ENCODE assay signal across 8 cellular contexts in the genomic region with DNA sequence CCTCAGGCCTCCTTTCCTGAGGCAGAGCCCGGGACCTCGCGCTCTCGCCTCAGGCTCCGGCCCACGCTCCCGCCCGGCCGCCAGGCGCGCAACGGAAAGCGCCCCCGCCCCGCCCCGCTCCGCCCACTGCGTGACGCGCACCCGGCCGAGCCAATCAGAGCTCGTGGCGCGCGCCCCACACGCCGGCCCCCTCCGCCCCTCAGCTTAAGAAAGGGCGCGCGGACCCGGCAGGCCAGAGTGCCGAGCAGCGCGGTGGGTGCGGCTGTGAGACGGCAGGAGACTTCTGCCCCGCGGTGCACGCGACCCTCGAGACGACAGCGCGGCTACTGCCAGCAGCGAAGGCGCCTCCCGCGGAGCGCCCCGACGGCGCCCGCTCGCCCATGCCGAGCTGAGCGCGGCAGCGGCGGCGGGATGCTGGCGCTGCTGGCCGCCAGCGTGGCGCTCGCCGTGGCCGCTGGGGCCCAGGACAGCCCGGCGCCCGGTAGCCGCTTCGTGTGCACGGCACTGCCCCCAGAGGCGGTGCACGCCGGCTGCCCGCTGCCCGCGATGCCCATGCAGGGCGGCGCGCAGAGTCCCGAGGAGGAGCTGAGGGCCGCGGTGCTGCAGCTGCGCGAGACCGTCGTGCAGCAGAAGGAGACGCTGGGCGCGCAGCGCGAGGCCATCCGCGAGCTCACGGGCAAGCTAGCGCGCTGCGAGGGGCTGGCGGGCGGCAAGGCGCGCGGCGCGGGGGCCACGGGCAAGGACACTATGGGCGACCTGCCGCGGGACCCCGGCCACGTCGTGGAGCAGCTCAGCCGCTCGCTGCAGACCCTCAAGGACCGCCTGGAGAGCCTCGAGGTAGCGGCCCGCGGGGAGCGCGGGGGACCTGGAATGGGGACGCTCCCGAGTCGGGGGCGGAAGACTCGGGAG. TPM values are rescaled to one million over a fixed set of nuclear protein-coding genes. Genes with fewer than 3 reads are reported as not detected.
DNase-seq lines count a peak whose midpoint lies in the region; ATAC-seq and TF ChIP-seq lines count a peak whose summit lies in the region.

A gene with protein sequence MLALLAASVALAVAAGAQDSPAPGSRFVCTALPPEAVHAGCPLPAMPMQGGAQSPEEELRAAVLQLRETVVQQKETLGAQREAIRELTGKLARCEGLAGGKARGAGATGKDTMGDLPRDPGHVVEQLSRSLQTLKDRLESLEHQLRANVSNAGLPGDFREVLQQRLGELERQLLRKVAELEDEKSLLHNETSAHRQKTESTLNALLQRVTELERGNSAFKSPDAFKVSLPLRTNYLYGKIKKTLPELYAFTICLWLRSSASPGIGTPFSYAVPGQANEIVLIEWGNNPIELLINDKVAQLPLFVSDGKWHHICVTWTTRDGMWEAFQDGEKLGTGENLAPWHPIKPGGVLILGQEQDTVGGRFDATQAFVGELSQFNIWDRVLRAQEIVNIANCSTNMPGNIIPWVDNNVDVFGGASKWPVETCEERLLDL (plus strand): TSS at position 235 of the 909 bp plus-strand sequence. CDS start 177 bp downstream, at position 412.

- DNase-seq in NCI-H2081 (lab: John Stamatoyannopoulos, UW) = peak; percentile 30 to 42
- DNase-seq in NCI-H2081 treated with DMSO at 0.1 percent for 48 hours (lab: John Stamatoyannopoulos, UW) = no peak
- peak; percentile 87 for DNase-seq in SJSA1 (ENCODE audit: low read depth in 1 of 2, low spot score in 2 of 2)
- DNase-seq in head of caudate nucleus = peak; percentile 39 to 92 (median 79)
- peak; percentile 27 for DNase-seq in prostate gland (ENCODE audit: low spot score)
- DNase-seq in SJCRH30 = no peak
- DNase-seq in GM10248 (ENCODE audit: extremely low spot score) = no peak

- H3K27me3 ChIP-seq in SJSA1 (replicated peaks) (peaks cover 30% of the 10 kb centered on the region), prostate gland (replicated peaks; ENCODE audit: insufficient read depth) (no peaks in the 10 kb centered on the region), SJCRH30 (peaks cover 6% of the 10 kb centered on the region; the same call in 1 of the 2 replicates)

- H3K27ac ChIP-seq in SJSA1 = peak within 1 kb of the TSS; percentile 42; the same call in 1 of the 2 replicates
- no peak within 1 kb of the TSS for H3K27ac ChIP-seq in prostate gland
- no peak within 1 kb of the TSS for H3K27ac ChIP-seq in SJCRH30

- POLR2A ChIA-PET in GM10248 (lab: Yijun Ruan, JAX) = no interaction called here

- H3K4me3 ChIP-seq in SJSA1 (peak within 1 kb of the TSS; percentile 76), prostate gland (peak within 1 kb of the TSS; percentile 23 to 28), SJCRH30 (no peak within 1 kb of the TSS)

- peaks cover 10% of the 10 kb centered on the region for H3K9me3 ChIP-seq in SJSA1 (replicated peaks)
- H3K9me3 ChIP-seq in prostate gland = no peaks in the 10 kb centered on the region
- H3K9me3 ChIP-seq in SJCRH30 (replicated peaks) = 0 out of 2 replicates have a peak, but pooled peaks cover 2% of the 10 kb centered on the region

- peaks cover 39% of the 10 kb centered on the region for H3K4me1 ChIP-seq in SJSA1 (replicated peaks)
- H3K4me1 ChIP-seq in prostate gland (replicated peaks) = peaks cover 3% of the 10 kb centered on the region
- H3K4me1 ChIP-seq in SJCRH30 = no peaks in the 10 kb centered on the region

- CTCF ChIA-PET in GM10248 (lab: Yijun Ruan, JAX) = no interaction called here

- WGBS in prostate gland = 2% methylated on average over 44 of the region's 130 CpGs

- H3K36me3 ChIP-seq in SJSA1 (peaks cover 30% of the 10 kb centered on the region), prostate gland (no peaks in the 10 kb centered on the region), SJCRH30 (no peaks in the 10 kb centered on the region)

- TF ChIP-seq CTCF in prostate gland (IDR thresholded peaks at IDR 0.05) (peak in 2 of 4 experiments; percentile 25 to 35), GM10248 (IDR thresholded peaks at IDR 0.05; ENCODE audit: control extremely low read depth, extremely low read depth, low read depth, missing control alignments) (no peak)

- ATAC-seq in HG02884 (IDR thresholded peaks at IDR 0.05; ENCODE audit: unreplicated experiment) = no peak

- intact Hi-C loops in head of caudate nucleus (cut with DNase I) = no loop called here
- intact Hi-C loops in prostate gland (cut with DNase I) = no loop called here

- TF ChIP-seq POLR2A in prostate gland (IDR thresholded peaks at IDR 0.05) = no peak

RNA-seq across cellular contexts. Expression of the gene that starts here (rescaled TPM):
- total RNA-seq in SJSA1 (2014; rRNA removed; shearing (Covaris generic)) = 138 and 160 TPM in 2 replicates
- total RNA-seq in prostate gland = 100 to 1,000 TPM in 1 of 2 donors, 1 to 10 TPM in 1; 5.2 to 144 TPM
- not detected in 2 replicates for total RNA-seq in SJCRH30 (2014; rRNA removed; shearing (Covaris generic))

Comparison
In these comparisons a context has a peak if more than half of its experiments do, and no peak if none do; other contexts are left out.
1. DNase-seq: peak in NCI-H2081 (2 of 2), SJSA1 (2 of 2), head of caudate nucleus (42 of 42) and prostate gland (single experiment); none in NCI-H2081 treated with DMSO at 0.1 percent for 48 hours (single experiment), SJCRH30 (0 of 2) and GM10248 (single experiment).